ENCODE assay signal across 9 cellular contexts in genomic region chr16:82011199-82011641, GRCh38. TPM values are rescaled to one million over a fixed set of nuclear protein-coding genes. Genes with fewer than 3 reads are reported as not detected.
A peak's percentile ranks its signal among the peaks of the same experiment; 100 is the strongest.
DNase-seq lines count a peak whose midpoint lies in the region; ATAC-seq lines count a peak whose summit lies in the region.
"Had no signal": no experiment of that assay in that cellular context is flagged by ENCODE, and none has a peak within 500 bp of the region (broad histone marks: within the 10 kb centered on the region; RNA-seq: fewer than 3 reads in every experiment).

TSS of gene SDR42E1 (minus strand) at chr16:82011470. CDS start at chr16:82000858, 10,612 bp downstream.

- ATAC-seq in GM21423 (IDR thresholded peaks at IDR 0.05; ENCODE audit: unreplicated experiment), result peak; percentile 92

- H3K4me3 ChIP-seq in skin epidermis, result peak within 1 kb of the TSS; percentile 46 to 64 (median 57)

- in situ Hi-C loops in endometrial microvascular endothelial cells (cut with HindIII; ENCODE audit: inconsistent ontology term, low pct_unique_long_range_greater_than_20kb, low sequenced_read_pairs), result no loop called here

- peak within 1 kb of the TSS in 19 of 21 experiments; percentile 28 to 87 (median 75) for H3K27ac ChIP-seq in skin epidermis

- DNase-seq in CD1c-positive myeloid dendritic cell (ENCODE audit: extremely low spot score) (peak; percentile 16), NCI-H1105 (lab: John Stamatoyannopoulos, UW) (peak; percentile 60), cerebellar cortex (ENCODE audit: low spot score) (no peak), GOT3 (lab: John Stamatoyannopoulos, UW) (no peak)
- peak; percentile 50 for DNase-seq in activated CD4-positive, alpha-beta T cell treated with anti-CD3 and anti-CD28 coated beads, Interleukin-2, amount 50 U/mL, for 1 hour
- DNase-seq: DND-41 had no signal

RNA-seq across cellular contexts. Expression of gene SDR42E1, which starts in this region (rescaled TPM):
- 16.2 TPM for total RNA-seq in endometrial microvascular endothelial cells (ENCODE audit: inconsistent ontology term)

Comparison
In these comparisons a context has a peak if more than half of its experiments do, and no peak if none do; other contexts are left out.
1. DNase-seq: peak in CD1c-positive myeloid dendritic cell (single experiment), NCI-H1105 (single experiment) and activated CD4-positive, alpha-beta T cell treated with anti-CD3 and anti-CD28 coated beads, Interleukin-2, amount 50 U/mL, for 1 hour (single experiment); none in cerebellar cortex (single experiment) and GOT3 (single experiment).